Comparison of ENCODE assay signal across 14 cellular contexts in genomic region chr17:76742958-76743357, GRCh38.
"Had no signal": no experiment of that assay in that cellular context is flagged by ENCODE, and none has a peak within 500 bp of the region (broad histone marks: within the 10 kb centered on the region; RNA-seq: fewer than 3 reads in every experiment).

No MANE protein-coding gene starts in this region.

- H3K9me3 Mint-ChIP-seq: naive thymus-derived CD4-positive, alpha-beta T cell; stimulated activated memory B cell treated with anti-CD40 and anti-IgM and Interleukin-4, amounts not matched to agents 10 μg/mL and 1 μg/mL and 100 μg/mL, for 72 hours had no signal

- H3K36me3 ChIP-seq: breast epithelium, uterus had no signal

- H3K4me3 Mint-ChIP-seq: naive thymus-derived CD4-positive, alpha-beta T cell; stimulated activated memory B cell treated with anti-CD40 and anti-IgM and Interleukin-4, amounts not matched to agents 10 μg/mL and 1 μg/mL and 100 μg/mL, for 72 hours had no signal

- H3K4me1 ChIP-seq: uterus had no signal

- H3K27me3 Mint-ChIP-seq: naive thymus-derived CD4-positive, alpha-beta T cell; stimulated activated memory B cell treated with anti-CD40 and anti-IgM and Interleukin-4, amounts not matched to agents 10 μg/mL and 1 μg/mL and 100 μg/mL, for 72 hours had no signal

- ATAC-seq: heart left ventricle; mucosa of descending colon; naive thymus-derived CD4-positive, alpha-beta T cell; stimulated activated memory B cell treated with anti-CD40 and anti-IgM and Interleukin-4, amounts not matched to agents 10 μg/mL and 1 μg/mL and 100 μg/mL, for 72 hours had no signal

- H3K9ac ChIP-seq: parathyroid adenoma had no signal

- H3K27ac Mint-ChIP-seq: naive thymus-derived CD4-positive, alpha-beta T cell; stimulated activated memory B cell treated with anti-CD40 and anti-IgM and Interleukin-4, amounts not matched to agents 10 μg/mL and 1 μg/mL and 100 μg/mL, for 72 hours had no signal

- H2AFZ ChIP-seq: parathyroid adenoma had no signal

- H3K27ac ChIP-seq: ascending aorta, breast epithelium, parathyroid adenoma, tibial artery, uterus had no signal

- H3K4me3 ChIP-seq: ascending aorta, breast epithelium, heart left ventricle, mucosa of descending colon, tibial artery, uterus had no signal

- H3K27me3 ChIP-seq: ascending aorta, breast epithelium, heart left ventricle, tibial artery, uterus had no signal

- H3K9me3 ChIP-seq: ascending aorta, breast epithelium, heart left ventricle, mucosa of descending colon, tibial artery, uterus had no signal

- DNase-seq: activated CD4-positive, alpha-beta T cell treated with anti-CD3 and anti-CD28 coated beads, Interleukin-2, amount 50 U/mL, for 4 hours; activated CD4-positive, CD25-positive, alpha-beta regulatory T cell treated with anti-CD3 and anti-CD28 coated beads, Interleukin-2, amount 50 U/mL, for 72 hours; activated gamma-delta T cell; cerebellar nuclear complex; effector CD8-positive, alpha-beta T cell; heart left ventricle; mucosa of descending colon; naive thymus-derived CD4-positive, alpha-beta T cell; tibial artery; uterus had no signal
